ENCODE assay signal across 9 cellular contexts in genomic region chr7:36279251-36279925, GRCh38.
A peak's percentile ranks its signal among the peaks of the same experiment; 100 is the strongest.
DNase-seq lines count a peak whose midpoint lies in the region; ATAC-seq lines count a peak whose summit lies in the region.
"Had no signal": no experiment of that assay in that cellular context is flagged by ENCODE, and none has a peak within 500 bp of the region (broad histone marks: within the 10 kb centered on the region; RNA-seq: fewer than 3 reads in every experiment).

No MANE protein-coding gene starts in this region.

- no peak overlapping the region for H3K4ac ChIP-seq in neuronal stem cell (ENCODE audit: low read length)

- no peak overlapping the region for H3K14ac ChIP-seq in neuronal stem cell (ENCODE audit: low read length)

- no peaks in the 10 kb centered on the region for H3K79me1 ChIP-seq in neuronal stem cell (ENCODE audit: low read depth, low read length)

- no peak overlapping the region for H2AFZ ChIP-seq in neuronal stem cell (ENCODE audit: low read length)

- peak overlapping the region; percentile 26 for H2BK5ac ChIP-seq in neuronal stem cell (ENCODE audit: low read length)

- no peaks in the 10 kb centered on the region for H3K27me3 ChIP-seq in neuronal stem cell (ENCODE audit: control insufficient read depth in 3 of 3, insufficient read depth in 3 of 3, low read depth in 1 of 3, low read length in 3 of 3)

- H3K4me2 ChIP-seq in neuronal stem cell (ENCODE audit: insufficient read depth, low read length, poor library complexity, severe bottlenecking): no peak overlapping the region

- ATAC-seq in GM18508 (IDR thresholded peaks at IDR 0.05; ENCODE audit: insufficient read depth, unreplicated experiment) (peak; percentile 85), GM21786 (IDR thresholded peaks at IDR 0.05; ENCODE audit: unreplicated experiment) (peak; percentile 66)

- H3K36me3 ChIP-seq in neuronal stem cell (replicated peaks in 1 of 2; ENCODE audit: control insufficient read depth in 2 of 2, insufficient read depth in 2 of 2, low read length in 2 of 2): no peaks in the 10 kb centered on the region

- H2AK5ac ChIP-seq in neuronal stem cell (ENCODE audit: low read depth, low read length): peak overlapping the region; percentile 86

- H3K4me3 ChIP-seq in neuronal stem cell (ENCODE audit: low read length in 2 of 2): no peak overlapping the region

- no peak overlapping the region for H3K9ac ChIP-seq in neuronal stem cell (ENCODE audit: low read depth, low read length, poor library complexity)

- H3K4me1 ChIP-seq in neuronal stem cell (ENCODE audit: control insufficient read depth in 2 of 2, insufficient read depth in 1 of 2, low read depth in 1 of 2, low read length in 2 of 2): peaks cover 24 to 34% of the 10 kb centered on the region in 2 donors

- H2BK15ac ChIP-seq in neuronal stem cell (ENCODE audit: low read length): no peak overlapping the region

- no peak overlapping the region for H2BK120ac ChIP-seq in neuronal stem cell (ENCODE audit: low read depth, low read length)

- H4K8ac ChIP-seq in neuronal stem cell (ENCODE audit: low read depth, low read length): no peak overlapping the region

- peak; percentile 73 for DNase-seq in NCI-H345 (lab: John Stamatoyannopoulos, UW)
- no peak for DNase-seq in neuronal stem cell (ENCODE audit: low spot score)
- no peak for DNase-seq in EL
- DNase-seq in D341Med (ENCODE audit: low spot score): no peak
- DNase-seq in SKM-1 (lab: John Stamatoyannopoulos, UW; ENCODE audit: unreplicated experiment): no peak
- DNase-seq in AG08395 (ENCODE audit: low spot score): no peak
- DNase-seq: erythroblast had no signal

- peak overlapping the region; percentile 78 for H3K18ac ChIP-seq in neuronal stem cell (ENCODE audit: low read length)

- H3K9me3 ChIP-seq in neuronal stem cell (replicated peaks in 1 of 2; ENCODE audit: control insufficient read depth in 2 of 2, insufficient read depth in 1 of 2, low read depth in 1 of 2, low read length in 2 of 2): no peaks in the 10 kb centered on the region

- H4K91ac ChIP-seq in neuronal stem cell (ENCODE audit: low read depth, low read length, poor library complexity): no peak overlapping the region

- no peak overlapping the region for H3K23ac ChIP-seq in neuronal stem cell (ENCODE audit: low read depth, low read length, poor library complexity)

- no CpG with 5 or more reads among the region's 9 CpGs for WGBS in neuronal stem cell (ENCODE audit: extremely low coverage in 2 of 2, insufficient read length in 2 of 2, insufficient replicate concordance in 1 of 2), 2 donors

- H3K27ac ChIP-seq in neuronal stem cell (replicated peaks; ENCODE audit: low read length): no peak overlapping the region

- no peak overlapping the region for H2BK12ac ChIP-seq in neuronal stem cell (ENCODE audit: low read length)
